Comparison of ENCODE assay signal across 2 cellular contexts in genomic region chr11:87012673-87013072, GRCh38.
TF ChIP-seq lines count a peak whose summit lies in the region.

No MANE protein-coding gene starts in this region.

TF ChIP-seq in K562, 482 proteins besides CTCF, POLR2A, EP300 and RAD21:
- TF ChIP-seq ZFP30 (CRISPR knock-in tag; IDR thresholded peaks at IDR 0.05; ENCODE audit: borderline replicate concordance) (no peak), ZNF324 (CRISPR knock-in tag; IDR thresholded peaks at IDR 0.05) (no peak), TBP (optimal IDR thresholded peaks at IDR 0.05; ENCODE audit: low read depth, low read length) (no peak), ZNF431 (CRISPR knock-in tag; IDR thresholded peaks at IDR 0.05) (no peak), SAFB2 (IDR thresholded peaks at IDR 0.05; ENCODE audit: borderline replicate concordance, low read depth, low read length, severe bottlenecking) (no peak), ZNF124 (CRISPR knock-in tag; IDR thresholded peaks at IDR 0.05) (no peak), ETV5 (CRISPR knock-in tag; IDR thresholded peaks at IDR 0.05; ENCODE audit: low read depth) (no peak), NONO (IDR thresholded peaks at IDR 0.05; ENCODE audit: low read depth in 2 of 2, low read length in 1 of 2) (no peak), MTA3 (IDR thresholded peaks at IDR 0.05; ENCODE audit: borderline replicate concordance) (no peak), PATZ1 (CRISPR knock-in tag; IDR thresholded peaks at IDR 0.05; ENCODE audit: borderline replicate concordance) (no peak)
TF ChIP-seq in K562: peak in this region for 0.

TF ChIP-seq in HEK293T, 16 proteins besides CTCF, POLR2A, EP300 and RAD21:
- TF ChIP-seq SUZ12 (IDR thresholded peaks at IDR 0.05) (no peak), FOXA1 (IDR thresholded peaks at IDR 0.05) (no peak), PKNOX1 (IDR thresholded peaks at IDR 0.05) (no peak), L3MBTL2 (conservative IDR thresholded peaks at IDR 0.05) (no peak), ELF4 (IDR thresholded peaks at IDR 0.05) (no peak)
TF ChIP-seq in HEK293T: peak in this region for 0.
